Comparison of ENCODE assay signal across 15 cellular contexts in the genomic region with DNA sequence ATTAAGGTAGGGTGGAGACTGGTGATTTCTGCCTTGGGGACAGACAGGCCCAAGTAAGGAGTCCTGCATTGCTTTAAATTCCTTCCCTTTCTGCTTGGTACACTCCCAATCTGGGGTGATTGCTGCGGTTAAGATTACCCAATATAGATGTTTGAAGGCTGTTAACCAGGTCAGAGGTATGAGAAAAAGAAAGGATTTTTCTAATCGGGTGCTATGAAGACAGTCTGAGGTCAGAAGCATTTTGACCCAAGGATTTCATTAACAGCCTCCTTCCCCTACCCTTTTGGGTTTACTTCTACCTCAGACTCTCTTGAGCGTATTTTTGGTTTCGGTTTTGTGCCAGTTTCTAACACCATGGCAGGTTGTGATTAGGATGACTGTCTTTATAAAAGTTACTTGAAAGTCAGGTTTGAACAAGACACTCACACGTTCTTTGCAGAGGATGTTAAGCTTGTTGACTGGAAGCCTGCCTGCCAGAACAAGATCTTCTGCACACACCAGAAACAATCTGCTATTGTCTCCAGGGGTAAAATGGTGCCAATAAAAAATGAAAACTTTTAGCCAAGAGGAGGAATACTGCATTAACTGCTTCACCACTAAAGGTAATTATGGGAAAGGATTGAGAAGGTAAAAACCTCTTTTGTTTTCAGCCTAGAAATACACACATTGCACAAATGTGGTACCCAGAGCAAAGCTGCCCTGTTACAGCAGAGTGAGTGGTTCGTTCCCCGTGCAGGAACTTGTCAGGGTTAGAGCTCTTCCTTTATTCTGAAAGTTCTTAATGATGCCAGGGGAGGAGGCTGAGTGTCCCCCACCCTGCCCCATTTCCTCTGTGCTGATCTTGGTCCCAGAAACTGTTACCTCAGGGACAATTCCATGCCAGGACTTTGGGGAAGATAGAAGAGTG.
A peak's percentile ranks its signal among the peaks of the same experiment; 100 is the strongest.
DNase-seq lines count a peak whose midpoint lies in the region; ATAC-seq and TF ChIP-seq lines count a peak whose summit lies in the region.
"Had no signal": no experiment of that assay in that cellular context is flagged by ENCODE, and none has a peak within 500 bp of the region (broad histone marks: within the 10 kb centered on the region; RNA-seq: fewer than 3 reads in every experiment).

No MANE protein-coding gene starts in this region.

- H3K27ac ChIP-seq in mammary epithelial cell (ENCODE audit: insufficient read depth, low read depth, low read length) = peak overlapping the region; percentile 91
- H3K27ac ChIP-seq in prostate gland = peak overlapping the region; percentile 83 to 84
- no peak overlapping the region for H3K27ac ChIP-seq in CD4-positive, alpha-beta T cell (ENCODE audit: low read depth, low read length)
- H3K27ac ChIP-seq: cardiac muscle cell had no signal

- no peaks in the 10 kb centered on the region for H3K4me1 Mint-ChIP-seq in activated CD4-positive, alpha-beta T cell treated with anti-CD3 and anti-CD28 coated beads for 36 hours
- H3K4me1 Mint-ChIP-seq in CD4-positive, alpha-beta T cell (ENCODE audit: low read depth) = no peaks in the 10 kb centered on the region

- in situ Hi-C loops in mammary epithelial cell (cut with MboI; ENCODE audit: low sequenced_read_pairs in 2 of 2) = no loop called here

- H3K27ac Mint-ChIP-seq in activated CD4-positive, alpha-beta T cell treated with anti-CD3 and anti-CD28 coated beads for 36 hours = no peak overlapping the region
- no peak overlapping the region for H3K27ac Mint-ChIP-seq in CD4-positive, alpha-beta T cell
- H3K27ac Mint-ChIP-seq: stimulated activated effector memory CD8-positive, alpha-beta T cell treated with anti-CD3 and anti-CD28 coated beads, Interleukin-12 subunit alpha, Interleukin-12 subunit beta, amount 100 ng/mL, for 72 hours had no signal

- peak overlapping the region; percentile 79 for H3K4me2 ChIP-seq in mammary epithelial cell (ENCODE audit: insufficient read depth, low read depth, low read length)

- H2AFZ ChIP-seq in mammary epithelial cell (ENCODE audit: low read depth, low read length) = peak overlapping the region; percentile 65

- DNase-seq in M059J (ENCODE audit: low read depth) (peak; percentile 42), mammary epithelial cell (peak; percentile 95), prostate gland (ENCODE audit: low spot score) (peak; percentile 89), NCI-H526 treated with DMSO at 0.1 percent for 48 hours (lab: John Stamatoyannopoulos, UW) (no peak)
- DNase-seq in activated CD4-positive, alpha-beta T cell treated with anti-CD3 and anti-CD28 coated beads for 1 hour = no peak
- no peak for DNase-seq in activated CD4-positive, alpha-beta T cell treated with anti-CD3 and anti-CD28 coated beads for 36 hours
- DNase-seq in CD4-positive, alpha-beta T cell = no peak
- DNase-seq: activated CD4-positive, alpha-beta T cell treated with anti-CD3 and anti-CD28 coated beads for 4 hours; activated gamma-delta T cell; Caco-2; H7; islet precursor cell had no signal

- peak; percentile 47 for ATAC-seq in GM18511 (IDR thresholded peaks at IDR 0.05; ENCODE audit: unreplicated experiment)
- ATAC-seq in activated CD4-positive, alpha-beta T cell treated with anti-CD3 and anti-CD28 coated beads for 36 hours = no peak
- ATAC-seq in CD4-positive, alpha-beta T cell (ENCODE audit: poor library complexity) = no peak
- ATAC-seq: stimulated activated effector memory CD8-positive, alpha-beta T cell treated with anti-CD3 and anti-CD28 coated beads, Interleukin-12 subunit alpha, Interleukin-12 subunit beta, amount 100 ng/mL, for 72 hours had no signal

- peaks cover 5% of the 10 kb centered on the region for H3K9me3 Mint-ChIP-seq in activated CD4-positive, alpha-beta T cell treated with anti-CD3 and anti-CD28 coated beads for 36 hours (ENCODE audit: low read depth)
- peaks cover 5% of the 10 kb centered on the region for H3K9me3 Mint-ChIP-seq in CD4-positive, alpha-beta T cell
- H3K9me3 Mint-ChIP-seq: stimulated activated effector memory CD8-positive, alpha-beta T cell treated with anti-CD3 and anti-CD28 coated beads, Interleukin-12 subunit alpha, Interleukin-12 subunit beta, amount 100 ng/mL, for 72 hours had no signal

- no peaks in the 10 kb centered on the region for H3K36me3 Mint-ChIP-seq in activated CD4-positive, alpha-beta T cell treated with anti-CD3 and anti-CD28 coated beads for 36 hours (ENCODE audit: low read depth)
- H3K36me3 Mint-ChIP-seq in CD4-positive, alpha-beta T cell (ENCODE audit: low read depth) = no peaks in the 10 kb centered on the region
- H3K36me3 Mint-ChIP-seq: stimulated activated effector memory CD8-positive, alpha-beta T cell treated with anti-CD3 and anti-CD28 coated beads, Interleukin-12 subunit alpha, Interleukin-12 subunit beta, amount 100 ng/mL, for 72 hours had no signal

- peak overlapping the region; percentile 80 for H3K9ac ChIP-seq in mammary epithelial cell (ENCODE audit: insufficient read depth, low read length)

- no peak for TF ChIP-seq POLR2A in prostate gland (IDR thresholded peaks at IDR 0.05)

- H3K4me3 ChIP-seq in mammary epithelial cell (replicated peaks in 1 of 3; ENCODE audit: insufficient read depth in 1 of 3, low read depth in 2 of 3, low read length in 3 of 3) (peak overlapping the region; percentile 34 to 41 (median 39)), prostate gland (peak overlapping the region; percentile 11 to 26)
- H3K4me3 ChIP-seq: cardiac muscle cell had no signal

- H4K20me1 ChIP-seq in mammary epithelial cell (ENCODE audit: insufficient read depth, low read length) = no peaks in the 10 kb centered on the region

- H3K79me2 ChIP-seq in mammary epithelial cell (ENCODE audit: insufficient read depth, low read length) = no peaks in the 10 kb centered on the region

- BruUV-seq in mammary epithelial cell (replicated peaks; lab: Mats Ljungman, UMichigan) = no TSS peak

- dilution Hi-C loops in mammary epithelial cell (cut with HindIII; ENCODE audit: low sequenced_read_pairs) = loop anchor here (5.0 to 25.0 kb wide), 3 partner anchors 38 to 397 kb away; no protein-coding TSS in a partner anchor

- H3K27me3 ChIP-seq in mammary epithelial cell (ENCODE audit: insufficient read depth, low read length) = no peaks in the 10 kb centered on the region
- no peaks in the 10 kb centered on the region for H3K27me3 ChIP-seq in prostate gland (replicated peaks; ENCODE audit: insufficient read depth)
- H3K27me3 ChIP-seq in CD4-positive, alpha-beta T cell (ENCODE audit: control insufficient read depth, insufficient read depth, low read length) = no peaks in the 10 kb centered on the region
- H3K27me3 ChIP-seq: cardiac muscle cell had no signal

- peaks cover 5% of the 10 kb centered on the region for H3K27me3 Mint-ChIP-seq in activated CD4-positive, alpha-beta T cell treated with anti-CD3 and anti-CD28 coated beads for 36 hours
- peaks cover 7% of the 10 kb centered on the region for H3K27me3 Mint-ChIP-seq in CD4-positive, alpha-beta T cell

- H3K9me3 ChIP-seq in mammary epithelial cell (replicated peaks; ENCODE audit: insufficient read depth, low read length) = peaks cover 2% of the 10 kb centered on the region
- H3K9me3 ChIP-seq in prostate gland = no peaks in the 10 kb centered on the region
- peaks cover 2% of the 10 kb centered on the region for H3K9me3 ChIP-seq in CD4-positive, alpha-beta T cell (ENCODE audit: control insufficient read depth, low read length)

- H3K4me1 ChIP-seq in mammary epithelial cell (ENCODE audit: insufficient read depth, low read length) (peaks cover 46% of the 10 kb centered on the region), prostate gland (replicated peaks) (no peaks in the 10 kb centered on the region)
- H3K4me1 ChIP-seq: Caco-2 had no signal

- TF ChIP-seq CTCF in mammary epithelial cell (conservative IDR thresholded peaks at IDR 0.05 in 1 of 2, IDR thresholded peaks at IDR 0.05 in 1 of 2; ENCODE audit: extremely low read depth in 1 of 2, insufficient read depth in 1 of 2, low read depth in 1 of 2, low read length in 2 of 2) (no peak), prostate gland (IDR thresholded peaks at IDR 0.05) (no peak)
- TF ChIP-seq CTCF in CD4-positive, alpha-beta T cell (IDR thresholded peaks at IDR 0.05) = no peak

- under 1% methylated on average over 7 of the region's 7 CpGs for WGBS in mammary epithelial cell (ENCODE audit: low coverage, missing lambda C conversion rate)
- WGBS in prostate gland = 35% methylated on average over 7 of the region's 7 CpGs

- intact Hi-C loops in mammary epithelial cell (cut with micrococcal nuclease) (loop anchor here (2.0 to 5.0 kb wide), 2 partner anchors 31 to 33 kb away; no protein-coding TSS in a partner anchor), prostate gland (cut with DNase I) (no loop called here)
- intact Hi-C loops in activated CD4-positive, alpha-beta T cell treated with anti-CD3 and anti-CD28 coated beads for 36 hours (cut with DNase I, micrococcal nuclease) = no loop called here
- intact Hi-C loops in CD4-positive, alpha-beta T cell (cut with DNase I, micrococcal nuclease) = no loop called here

- H3K4me3 Mint-ChIP-seq in activated CD4-positive, alpha-beta T cell treated with anti-CD3 and anti-CD28 coated beads for 36 hours = no peak overlapping the region
- H3K4me3 Mint-ChIP-seq in CD4-positive, alpha-beta T cell = no peak overlapping the region
- H3K4me3 Mint-ChIP-seq: stimulated activated effector memory CD8-positive, alpha-beta T cell treated with anti-CD3 and anti-CD28 coated beads, Interleukin-12 subunit alpha, Interleukin-12 subunit beta, amount 100 ng/mL, for 72 hours had no signal

- POLR2A ChIA-PET in activated CD4-positive, alpha-beta T cell treated with anti-CD3 and anti-CD28 coated beads for 36 hours (lab: Charles Lee) = no interaction called here
- POLR2A ChIA-PET in CD4-positive, alpha-beta T cell (lab: Charles Lee) = no interaction called here

- H3K36me3 ChIP-seq in mammary epithelial cell (ENCODE audit: insufficient read depth, low read length) (no peaks in the 10 kb centered on the region), prostate gland (no peaks in the 10 kb centered on the region)
- H3K36me3 ChIP-seq: cardiac muscle cell had no signal

- CTCF ChIA-PET in mammary epithelial cell (lab: Charles Lee; ENCODE audit: low non-redundant PET) = no interaction called here
- CTCF ChIA-PET in activated CD4-positive, alpha-beta T cell treated with anti-CD3 and anti-CD28 coated beads for 36 hours (lab: Charles Lee) = interaction anchor here (0.6 kb wide), 1 partner anchor 50 kb away, joined by 3 read pairs; no protein-coding TSS in a partner anchor
- CTCF ChIA-PET in CD4-positive, alpha-beta T cell (lab: Charles Lee) = no interaction called here

Comparison
In these comparisons a context has a peak if more than half of its experiments do, and no peak if none do; other contexts are left out.
1. DNase-seq: peak in M059J (single experiment), mammary epithelial cell (single experiment) and prostate gland (single experiment); none in activated CD4-positive, alpha-beta T cell treated with anti-CD3 and anti-CD28 coated beads for 1 hour (single experiment), activated CD4-positive, alpha-beta T cell treated with anti-CD3 and anti-CD28 coated beads for 36 hours (single experiment), CD4-positive, alpha-beta T cell (0 of 10) and NCI-H526 treated with DMSO at 0.1 percent for 48 hours (single experiment).